In the genomic region with DNA sequence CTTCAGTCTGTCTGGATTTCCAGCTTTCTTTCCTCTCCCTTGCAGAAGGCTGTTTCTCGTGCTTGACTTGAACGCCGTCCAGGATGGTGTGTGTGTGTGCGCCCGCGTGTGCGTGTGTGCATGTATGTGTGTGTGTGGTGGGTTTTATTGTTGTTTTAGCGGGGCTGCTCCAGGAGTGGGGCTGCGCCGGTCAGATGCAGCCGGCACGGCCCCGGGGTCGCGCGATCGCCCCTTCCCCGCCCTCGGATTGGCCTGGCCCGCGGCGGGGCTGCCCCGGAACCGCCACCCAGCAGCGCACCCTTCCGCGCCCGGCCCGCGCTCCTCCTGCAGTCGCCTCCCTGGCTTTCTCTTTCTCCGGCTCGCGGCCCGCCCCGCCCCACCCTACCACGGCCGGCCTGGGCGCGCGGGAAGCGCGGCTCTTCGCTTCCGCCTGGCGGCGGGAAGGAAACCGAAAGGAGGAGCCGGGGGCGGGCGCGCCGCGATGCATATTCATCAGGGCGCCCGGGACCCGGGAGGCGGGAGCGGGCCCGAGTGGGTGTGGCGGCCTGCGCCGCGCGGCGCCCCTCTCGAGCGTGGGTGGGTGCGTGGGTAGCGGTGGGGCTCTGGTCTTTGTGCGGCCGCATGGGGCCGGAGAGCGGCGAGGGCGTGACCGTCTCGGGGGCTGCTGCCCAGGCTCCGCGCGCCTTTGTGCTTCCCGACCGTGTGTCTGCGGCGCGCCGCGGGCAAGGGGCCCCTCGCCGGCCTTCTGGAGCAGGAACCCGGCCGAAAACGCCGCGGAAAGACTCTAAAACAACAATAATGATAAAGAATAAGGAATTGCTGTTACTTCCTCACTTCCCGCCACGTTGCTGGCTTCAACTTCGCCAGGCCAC, we compare ENCODE assay signal across 8 cellular contexts. TPM values are rescaled to one million over a fixed set of nuclear protein-coding genes. Genes with fewer than 3 reads are reported as not detected.
DNase-seq lines count a peak whose midpoint lies in the region; ATAC-seq, FAIRE-seq and TF ChIP-seq lines count a peak whose summit lies in the region.

No MANE protein-coding gene starts in this region.

- CTCF ChIA-PET in K562 (lab: Yijun Ruan, JAX; ENCODE audit: low intra/inter-chr PET ratio) = no interaction called here

- peak; percentile 54 for FAIRE-seq in K562 (lab: Jason Lieb, UNC)

- POLR2A ChIA-PET in K562 (lab: Yijun Ruan, JAX) = no interaction called here

- peak overlapping the region; percentile 95 for H3K27ac ChIP-seq in K562 (ENCODE audit: extremely low read depth, low read depth, low read length)

- H4K20me1 ChIP-seq in K562 (replicated peaks; ENCODE audit: control insufficient read depth, insufficient read depth, low read length) = no peaks in the 10 kb centered on the region

- ATAC-seq in HG02759 (IDR thresholded peaks at IDR 0.05; ENCODE audit: unreplicated experiment) (peak; percentile 82), K562 (peak; percentile 93)

- intact Hi-C loops in K562 (cut with micrococcal nuclease) = no loop called here

- no peaks in the 10 kb centered on the region for H3K9me3 ChIP-seq in K562 (replicated peaks; ENCODE audit: control insufficient read depth, insufficient read depth, low read depth, low read length)
- no peaks in the 10 kb centered on the region for H3K9me3 ChIP-seq in iPS-15b (ENCODE audit: control insufficient read depth, insufficient read depth, low read length)

- BruUV-seq in K562 (replicated peaks; lab: Mats Ljungman, UMichigan) = no TSS peak

- peak in 2 of 3 experiments; percentile 40 to 49; a peak in 4 of 6 replicates for TF ChIP-seq CTCF in K562 (IDR thresholded peaks at IDR 0.05 in 2 of 3, conservative IDR thresholded peaks at IDR 0.05 in 1 of 3; ENCODE audit: insufficient read depth in 2 of 3, low read depth in 1 of 3, low read length in 3 of 3)

- no peaks in the 10 kb centered on the region for H3K9me1 ChIP-seq in K562 (ENCODE audit: control insufficient read depth, insufficient read depth, low read length)

- 1% methylated on average over 26 of the region's 98 CpGs for WGBS in K562 (ENCODE audit: insufficient coverage, low coverage, missing lambda C conversion rate)

- DNase-seq in NCI-H1105 (lab: John Stamatoyannopoulos, UW) = peak; percentile 95
- DNase-seq in NCI-H1105 treated with DMSO at 0.1 percent for 48 hours (lab: John Stamatoyannopoulos, UW) = no peak
- peak; percentile 94 for DNase-seq in NCI-H146 treated with DMSO at 0.1 percent for 48 hours (lab: John Stamatoyannopoulos, UW; ENCODE audit: unreplicated experiment)
- peak; percentile 58 for DNase-seq in T1000 (lab: John Stamatoyannopoulos, UW)
- peak; percentile 83 to 92 (median 86) for DNase-seq in K562 (ENCODE audit: extremely low read depth in 1 of 4, low spot score in 3 of 4)
- DNase-seq in skeletal muscle cell (ENCODE audit: low read depth) = peak; percentile 81

- H3K4me2 ChIP-seq in K562 (ENCODE audit: insufficient read depth, low read length) = peak overlapping the region; percentile 82

- H3K27me3 ChIP-seq in K562 (ENCODE audit: control insufficient read depth in 2 of 2, insufficient read depth in 2 of 2, low read length in 2 of 2) = no peaks in the 10 kb centered on the region
- peaks cover 67% of the 10 kb centered on the region for H3K27me3 ChIP-seq in iPS-15b (ENCODE audit: control insufficient read depth, insufficient read depth, low read length)

- TF ChIP-seq POLR2A in K562 (conservative IDR thresholded peaks at IDR 0.05) = peak; percentile 68

- in situ Hi-C loops in K562 (cut with MboI) = no loop called here

- H3K4me1 ChIP-seq in K562 (replicated peaks in 1 of 2; ENCODE audit: control insufficient read depth in 2 of 2, insufficient read depth in 2 of 2, low read length in 2 of 2) (peaks cover 4 to 6% of the 10 kb centered on the region in 2 experiments), iPS-15b (ENCODE audit: control insufficient read depth, insufficient read depth, low read length) (peaks cover 17% of the 10 kb centered on the region)

- peak overlapping the region; percentile 88 to 92 for H3K9ac ChIP-seq in K562 (ENCODE audit: insufficient read depth in 1 of 2, low read depth in 2 of 2, low read length in 2 of 2)
- no peak overlapping the region for H3K9ac ChIP-seq in iPS-15b (ENCODE audit: low read depth, low read length)

- H3K79me2 ChIP-seq in K562 (ENCODE audit: control insufficient read depth, insufficient read depth, low read length) = peaks cover 7% of the 10 kb centered on the region; the same call in 2 of the 3 replicates

- H3K4me3 ChIP-seq in K562 (peak overlapping the region; percentile 61), iPS-15b (ENCODE audit: low read depth, low read length) (peak overlapping the region; percentile 70), skeletal muscle cell (ENCODE audit: low read depth, low read length) (peak overlapping the region; percentile 69)

- peak overlapping the region; percentile 92 for H2AFZ ChIP-seq in K562 (ENCODE audit: low read depth, low read length)

- peak in 1 of 2 experiments; percentile 17; a peak in 1 of 4 replicates for TF ChIP-seq RAD21 in K562 (CRISPR knock-in tag; conservative IDR thresholded peaks at IDR 0.05 in 1 of 2, IDR thresholded peaks at IDR 0.05 in 1 of 2)

- H3K36me3 ChIP-seq in K562 (ENCODE audit: control insufficient read depth, insufficient read depth, low read length) (no peaks in the 10 kb centered on the region), iPS-15b (ENCODE audit: control insufficient read depth, insufficient read depth, low read length) (no peaks in the 10 kb centered on the region)

- no peak for TF ChIP-seq EP300 in K562 (IDR thresholded peaks at IDR 0.05; ENCODE audit: low read length)

TF ChIP-seq in K562, 482 proteins besides CTCF, POLR2A, EP300 and RAD21 (continues in another document):
- TF ChIP-seq GABPA (tag; conservative IDR thresholded peaks at IDR 0.05; ENCODE audit: low read depth) = peak; percentile 62
- no peak for TF ChIP-seq TCF3 (CRISPR knock-in tag; IDR thresholded peaks at IDR 0.05)
- TF ChIP-seq HCFC1 (IDR thresholded peaks at IDR 0.05; ENCODE audit: low read depth, low read length) = peak; percentile 18; the same call in 1 of the 2 replicates
- TF ChIP-seq SPI1 (IDR thresholded peaks at IDR 0.05; ENCODE audit: borderline replicate concordance, low read depth, low read length) = 0 out of 2 replicates have a peak, but pooled peaks have one; percentile 36
- 0 out of 2 replicates have a peak, but pooled peaks have one; percentile 33 for TF ChIP-seq TARDBP (IDR thresholded peaks at IDR 0.05)
- peak; percentile 53; the same call in 1 of the 2 replicates for TF ChIP-seq SP1 (CRISPR knock-in tag; IDR thresholded peaks at IDR 0.05)
- TF ChIP-seq ZNF41 (CRISPR knock-in tag; conservative IDR thresholded peaks at IDR 0.05) = no peak
- TF ChIP-seq MTA3 (IDR thresholded peaks at IDR 0.05; ENCODE audit: borderline replicate concordance) = peak; percentile 74; the same call in 1 of the 2 replicates
- TF ChIP-seq ZNF584 (CRISPR knock-in tag; IDR thresholded peaks at IDR 0.05; ENCODE audit: low read depth) = no peak
- TF ChIP-seq, protein P1, sequence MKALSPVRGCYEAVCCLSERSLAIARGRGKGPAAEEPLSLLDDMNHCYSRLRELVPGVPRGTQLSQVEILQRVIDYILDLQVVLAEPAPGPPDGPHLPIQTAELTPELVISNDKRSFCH (CRISPR knock-in tag; IDR thresholded peaks at IDR 0.05) = no peak
- TF ChIP-seq, protein P1 (tag; IDR thresholded peaks at IDR 0.05) = peak; percentile 28; the same call in 1 of the 2 replicates
- TF ChIP-seq, protein P2, sequence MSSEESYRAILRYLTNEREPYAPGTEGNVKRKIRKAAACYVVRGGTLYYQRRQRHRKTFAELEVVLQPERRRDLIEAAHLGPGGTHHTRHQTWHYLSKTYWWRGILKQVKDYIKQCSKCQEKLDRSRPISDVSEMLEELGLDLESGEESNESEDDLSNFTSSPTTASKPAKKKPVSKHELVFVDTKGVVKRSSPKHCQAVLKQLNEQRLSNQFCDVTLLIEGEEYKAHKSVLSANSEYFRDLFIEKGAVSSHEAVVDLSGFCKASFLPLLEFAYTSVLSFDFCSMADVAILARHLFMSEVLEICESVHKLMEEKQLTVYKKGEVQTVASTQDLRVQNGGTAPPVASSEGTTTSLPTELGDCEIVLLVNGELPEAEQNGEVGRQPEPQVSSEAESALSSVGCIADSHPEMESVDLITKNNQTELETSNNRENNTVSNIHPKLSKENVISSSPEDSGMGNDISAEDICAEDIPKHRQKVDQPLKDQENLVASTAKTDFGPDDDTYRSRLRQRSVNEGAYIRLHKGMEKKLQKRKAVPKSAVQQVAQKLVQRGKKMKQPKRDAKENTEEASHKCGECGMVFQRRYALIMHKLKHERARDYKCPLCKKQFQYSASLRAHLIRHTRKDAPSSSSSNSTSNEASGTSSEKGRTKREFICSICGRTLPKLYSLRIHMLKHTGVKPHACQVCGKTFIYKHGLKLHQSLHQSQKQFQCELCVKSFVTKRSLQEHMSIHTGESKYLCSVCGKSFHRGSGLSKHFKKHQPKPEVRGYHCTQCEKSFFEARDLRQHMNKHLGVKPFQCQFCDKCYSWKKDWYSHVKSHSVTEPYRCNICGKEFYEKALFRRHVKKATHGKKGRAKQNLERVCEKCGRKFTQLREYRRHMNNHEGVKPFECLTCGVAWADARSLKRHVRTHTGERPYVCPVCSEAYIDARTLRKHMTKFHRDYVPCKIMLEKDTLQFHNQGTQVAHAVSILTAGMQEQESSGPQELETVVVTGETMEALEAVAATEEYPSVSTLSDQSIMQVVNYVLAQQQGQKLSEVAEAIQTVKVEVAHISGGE (CRISPR knock-in tag; IDR thresholded peaks at IDR 0.05) = peak in 1 of 3 experiments; percentile 61; a peak in 2 of 6 replicates

RNA-seq across cellular contexts. Expression of a gene that starts 8.5 kb away (rescaled TPM):
- 6.9 and 16.5 TPM in 2 replicates for total RNA-seq in K562 (2011; cell fraction: chromatin; rRNA removed; ENCODE audit: low replicate concordance)
- 1.5 and 1.7 TPM in 2 replicates for total RNA-seq in K562 (2011; cell fraction: nucleolus; rRNA removed)
- total RNA-seq in K562 (2011; cell fraction: nucleoplasm; rRNA removed) = 7.2 and 8.9 TPM in 2 replicates
- total RNA-seq in K562 (2014; rRNA removed) (1.7 and 2.2 TPM in 2 replicates), K562 (2014; rRNA removed; fragmentation: Illumina TruSeq; extraction: Trizol) (2.7 and 3.1 TPM in 2 replicates), K562 (2015; rRNA removed; fragmentation: Illumina TruSeq; extraction: Trizol) (3.3 TPM in 2 replicates), K562 (2021) (3.0 and 3.4 TPM in 2 replicates)
- polyA plus RNA-seq in K562 (2011; rRNA removed) (1.2 TPM in 2 replicates), K562 (2014; fragmentation: Illumina TruSeq; extraction: Trizol) (1.7 and 1.9 TPM in 2 replicates), K562 (2014; fragmentation: Nextera tagmentation; extraction: Ambion mirVana) (1 to 10 TPM; 1.2 to 1.9 TPM), K562 (2014; rRNA removed) (0.32 and 1.4 TPM in 2 replicates)
- 0.49 and 0.81 TPM in 2 replicates for polyA plus RNA-seq in K562 (2011; cell fraction: cytosol; rRNA removed)
- polyA plus RNA-seq in K562 (2011; cell fraction: nucleus; rRNA removed) = 4.0 and 6.3 TPM in 2 replicates
- polyA plus RNA-seq in K562 (2012) = 0.96 and 1.3 TPM in 2 replicates
- polyA minus RNA-seq in K562 (2011; rRNA and poly(A)+ RNA removed) = 7.6 and 15.9 TPM in 2 replicates
- 1.2 and 2.5 TPM in 2 replicates for polyA minus RNA-seq in K562 (2011; cell fraction: cytosol; rRNA and poly(A)+ RNA removed)
- polyA minus RNA-seq in K562 (2011; cell fraction: nucleus; rRNA and poly(A)+ RNA removed) = 5.1 and 15.2 TPM in 2 replicates
